ENCODE assay signal across 8 cellular contexts in the genomic region with DNA sequence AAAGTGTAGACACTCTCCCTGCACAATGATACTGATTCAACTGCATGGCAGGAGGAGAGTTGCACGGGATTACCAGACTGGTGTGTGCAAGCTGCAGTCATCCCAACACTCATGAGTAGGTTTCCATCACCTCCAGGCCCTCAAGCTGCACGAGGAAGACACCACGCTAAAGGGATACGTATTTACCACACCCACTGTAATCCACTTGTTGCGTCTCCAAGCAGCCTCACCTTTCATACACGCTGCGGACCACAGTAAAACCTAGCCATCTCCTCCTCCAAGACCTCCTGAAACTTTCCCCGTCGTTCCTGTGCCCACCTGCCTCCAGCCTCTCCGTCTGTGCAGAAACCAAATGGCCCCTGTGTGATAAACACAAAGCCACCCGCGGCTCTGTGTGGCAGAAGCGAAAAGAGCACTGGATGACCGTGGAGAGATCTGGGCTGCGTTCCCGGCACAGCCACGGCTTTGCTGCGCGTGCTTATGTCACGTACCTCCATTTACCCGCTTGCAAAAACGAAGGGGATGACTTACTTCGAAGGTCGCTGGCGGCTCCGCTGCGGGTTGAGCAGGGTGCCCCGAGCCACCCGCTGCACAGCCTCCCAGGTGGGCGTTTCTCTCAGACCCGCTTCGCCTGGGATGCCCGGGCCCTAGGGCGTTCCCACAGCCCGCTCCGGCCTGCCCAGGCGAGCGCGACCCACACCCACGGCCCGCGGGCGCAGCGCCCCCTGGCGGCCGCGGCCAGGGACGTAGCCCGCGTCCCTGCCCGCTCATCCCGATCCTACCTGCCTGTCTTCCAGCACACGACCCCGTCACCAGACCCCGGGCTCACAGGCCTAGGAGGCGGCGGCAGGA. TPM values are rescaled to one million over a fixed set of nuclear protein-coding genes. Genes with fewer than 3 reads are reported as not detected.
DNase-seq lines count a peak whose midpoint lies in the region; ATAC-seq and TF ChIP-seq lines count a peak whose summit lies in the region.

No MANE protein-coding gene starts in this region.

- no peaks in the 10 kb centered on the region for H3K9me3 ChIP-seq in SJCRH30 (replicated peaks)

- H3K27ac ChIP-seq in SJCRH30 (peak overlapping the region; percentile 38), angular gyrus (ENCODE audit: low read depth, low read length) (peak overlapping the region; percentile 97)

- peak overlapping the region; percentile 81 for H3K4me3 ChIP-seq in GM06990 (replicated peaks; ENCODE audit: low read depth, low read length)
- H3K4me3 ChIP-seq in SJCRH30 = peak overlapping the region; percentile 92

- H3K27me3 ChIP-seq in GM06990 (replicated peaks; ENCODE audit: control insufficient read depth, insufficient read depth, low read length) (no peaks in the 10 kb centered on the region), SJCRH30 (no peaks in the 10 kb centered on the region)

- in situ Hi-C loops in KBM-7 (cut with MboI; ENCODE audit: low pct_unique_long_range_greater_than_20kb, low sequenced_read_pairs) = no loop called here

- peak; percentile 62 for TF ChIP-seq CTCF in GM06990 (IDR thresholded peaks at IDR 0.05; ENCODE audit: insufficient read depth, low read length, poor library complexity, severe bottlenecking)

- peak; percentile 80 for DNase-seq in GM06990 (ENCODE audit: extremely low read depth, insufficient read length)
- DNase-seq in KBM-7 = peak; percentile 74
- DNase-seq in SJCRH30 = peak; percentile 60 to 79
- peak; percentile 78 for DNase-seq in hepatic stellate cell (ENCODE audit: low spot score)
- DNase-seq in retina = peak; percentile 95
- DNase-seq in SKM-1 treated with dmso at 0.1 percent for 144 hours (lab: John Stamatoyannopoulos, UW; ENCODE audit: unreplicated experiment) = no peak

- H3K4me1 ChIP-seq in SJCRH30 = no peaks in the 10 kb centered on the region; the same call in 1 of the 2 replicates

- no peaks in the 10 kb centered on the region for H3K36me3 ChIP-seq in GM06990 (ENCODE audit: control insufficient read depth, insufficient read depth, low read length)
- H3K36me3 ChIP-seq in SJCRH30 = no peaks in the 10 kb centered on the region

- peak; percentile 67 for ATAC-seq in GM21786 (IDR thresholded peaks at IDR 0.05; ENCODE audit: unreplicated experiment)

RNA-seq across cellular contexts. Expression of a gene that starts 0.6 kb away (rescaled TPM):
- total RNA-seq in SJCRH30 (2014; rRNA removed; shearing (Covaris generic)) = 11.2 and 15.0 TPM in 2 replicates

RNA-seq across cellular contexts. Expression of a gene that starts 14.5 kb away (rescaled TPM):
- not detected in 2 replicates for total RNA-seq in SJCRH30 (2014; rRNA removed; shearing (Covaris generic))

RNA-seq across cellular contexts. Expression of a gene that starts 35.8 kb away (rescaled TPM):
- not detected in 2 replicates for total RNA-seq in SJCRH30 (2014; rRNA removed; shearing (Covaris generic))
